Comparison of ENCODE assay signal across 8 cellular contexts in genomic region chr1:54973205-54973921, GRCh38. TPM values are rescaled to one million over a fixed set of nuclear protein-coding genes. Genes with fewer than 3 reads are reported as not detected.
DNase-seq lines count a peak whose midpoint lies in the region; ATAC-seq, FAIRE-seq and TF ChIP-seq lines count a peak whose summit lies in the region.

No MANE protein-coding gene starts in this region.

- H3K27me3 ChIP-seq in GM06990 (replicated peaks; ENCODE audit: control insufficient read depth, insufficient read depth, low read length) (no peaks in the 10 kb centered on the region), RWPE2 (ENCODE audit: insufficient read depth, poor library complexity, severe bottlenecking) (no peaks in the 10 kb centered on the region), foreskin keratinocyte (no peaks in the 10 kb centered on the region)

- H3K36me3 ChIP-seq in GM06990 (ENCODE audit: control insufficient read depth, insufficient read depth, low read length) (no peaks in the 10 kb centered on the region), RWPE2 (ENCODE audit: low read depth) (no peaks in the 10 kb centered on the region)

- peak; percentile 35 for TF ChIP-seq CTCF in GM06990 (IDR thresholded peaks at IDR 0.05; ENCODE audit: insufficient read depth, low read length, poor library complexity, severe bottlenecking)
- TF ChIP-seq CTCF in RWPE2 (IDR thresholded peaks at IDR 0.05; ENCODE audit: poor library complexity, severe bottlenecking) = peak; percentile 62
- TF ChIP-seq CTCF in foreskin keratinocyte (conservative IDR thresholded peaks at IDR 0.05) = peak; percentile 53
- no peak for TF ChIP-seq CTCF in activated CD8-positive, alpha-beta T cell treated with anti-CD3 and anti-CD28 coated beads for 36 hours (IDR thresholded peaks at IDR 0.05)

- no peak overlapping the region for H3K4me3 Mint-ChIP-seq in activated CD8-positive, alpha-beta T cell treated with anti-CD3 and anti-CD28 coated beads for 36 hours

- H3K36me3 Mint-ChIP-seq in activated CD8-positive, alpha-beta T cell treated with anti-CD3 and anti-CD28 coated beads for 36 hours (ENCODE audit: low read depth) = no peaks in the 10 kb centered on the region

- H3K4me3 ChIP-seq in GM06990 (replicated peaks; ENCODE audit: low read depth, low read length) = no peak overlapping the region
- H3K4me3 ChIP-seq in RWPE2 (ENCODE audit: severe bottlenecking) = no peak overlapping the region

- H3K27ac ChIP-seq in RWPE2 (ENCODE audit: poor library complexity, severe bottlenecking) (peak overlapping the region; percentile 11), foreskin keratinocyte (no peak overlapping the region)

- no peak for FAIRE-seq in GM12891 (lab: Jason Lieb, UNC)

- no peaks in the 10 kb centered on the region for H3K9me3 ChIP-seq in RWPE2 (ENCODE audit: severe bottlenecking)

- no peaks in the 10 kb centered on the region for H3K9me3 Mint-ChIP-seq in activated CD8-positive, alpha-beta T cell treated with anti-CD3 and anti-CD28 coated beads for 36 hours

- DNase-seq in GM06990 (ENCODE audit: extremely low read depth, insufficient read length) (no peak), RWPE2 (ENCODE audit: low spot score) (no peak), foreskin keratinocyte (no peak), posterior vena cava (ENCODE audit: low spot score) (peak; percentile 85), GM12891 (ENCODE audit: insufficient read length, low spot score) (no peak), NCI-H128 (lab: John Stamatoyannopoulos, UW; ENCODE audit: unreplicated experiment) (no peak)
- no peak for DNase-seq in activated CD8-positive, alpha-beta T cell treated with anti-CD3 and anti-CD28 coated beads for 36 hours

- peaks cover 27% of the 10 kb centered on the region for H3K27me3 Mint-ChIP-seq in activated CD8-positive, alpha-beta T cell treated with anti-CD3 and anti-CD28 coated beads for 36 hours

- H3K4me1 ChIP-seq in RWPE2 (ENCODE audit: insufficient read depth, poor library complexity, severe bottlenecking) (peaks cover 34% of the 10 kb centered on the region), foreskin keratinocyte (peaks cover 15% of the 10 kb centered on the region)

- intact Hi-C loops in posterior vena cava (cut with DNase I) = no loop called here
- intact Hi-C loops in activated CD8-positive, alpha-beta T cell treated with anti-CD3 and anti-CD28 coated beads for 36 hours (cut with micrococcal nuclease) = no loop called here

- H3K27ac Mint-ChIP-seq in activated CD8-positive, alpha-beta T cell treated with anti-CD3 and anti-CD28 coated beads for 36 hours = no peak overlapping the region

- ATAC-seq in RWPE2 (ENCODE audit: low read depth) (no peak), foreskin keratinocyte (no peak), GM18909 (IDR thresholded peaks at IDR 0.05; ENCODE audit: poor library complexity, unreplicated experiment) (no peak)
- no peak for ATAC-seq in activated CD8-positive, alpha-beta T cell treated with anti-CD3 and anti-CD28 coated beads for 36 hours

- CTCF ChIA-PET in activated CD8-positive, alpha-beta T cell treated with anti-CD3 and anti-CD28 coated beads for 36 hours (lab: Charles Lee) = interaction anchor here (0.8 to 1.2 kb wide), 3 partner anchors 23 to 28 kb away, joined by 3 to 5 read pairs (median 3); no protein-coding TSS in a partner anchor

- POLR2A ChIA-PET in activated CD8-positive, alpha-beta T cell treated with anti-CD3 and anti-CD28 coated beads for 36 hours (lab: Charles Lee) = no interaction called here

- peaks cover 5% of the 10 kb centered on the region for H3K4me1 Mint-ChIP-seq in activated CD8-positive, alpha-beta T cell treated with anti-CD3 and anti-CD28 coated beads for 36 hours (ENCODE audit: low read depth)

- no peak for TF ChIP-seq POLR2A in GM12891 (IDR thresholded peaks at IDR 0.05; ENCODE audit: low read depth, low read length)

TF ChIP-seq in GM12891, 5 proteins besides CTCF, POLR2A, EP300 and RAD21:
- TF ChIP-seq PAX5 (IDR thresholded peaks at IDR 0.05; ENCODE audit: insufficient read depth, low read length, severe bottlenecking) (no peak), SPI1 (IDR thresholded peaks at IDR 0.05; ENCODE audit: low read depth, low read length) (no peak), POLR2AphosphoS5 (IDR thresholded peaks at IDR 0.05; ENCODE audit: low read depth, low read length) (no peak), POU2F2 (IDR thresholded peaks at IDR 0.05; ENCODE audit: low read depth, low read length) (no peak), TAF1 (IDR thresholded peaks at IDR 0.05; ENCODE audit: low read depth, low read length) (no peak)
TF ChIP-seq in GM12891: peak in this region for 0.

RNA-seq across cellular contexts. Expression of gene TMEM61, which starts 7.1 kb away (rescaled TPM):
- total RNA-seq in foreskin keratinocyte = 1.4 and 1.5 TPM in 2 replicates
- 1.8 and 1.9 TPM in 2 replicates for polyA plus RNA-seq in foreskin keratinocyte
- total RNA-seq in posterior vena cava = 10 to 100 TPM in 1 of 2 donors, 1 to 10 TPM in 1; 3.0 to 11.0 TPM
- not detected for polyA plus RNA-seq in GM12891 (2012; ENCODE audit: low read depth, missing spikeins)
- total RNA-seq in activated CD8-positive, alpha-beta T cell treated with anti-CD3 and anti-CD28 coated beads for 36 hours = not detected

RNA-seq across cellular contexts. Expression of gene BSND, which starts 25.4 kb away (rescaled TPM):
- not detected in 2 replicates for total RNA-seq in foreskin keratinocyte
- polyA plus RNA-seq in foreskin keratinocyte = not detected in 2 replicates
- total RNA-seq in posterior vena cava = not detected
- polyA plus RNA-seq in GM12891 (2012; ENCODE audit: low read depth, missing spikeins) = 0.04 TPM
- total RNA-seq in activated CD8-positive, alpha-beta T cell treated with anti-CD3 and anti-CD28 coated beads for 36 hours = not detected
